In genomic region chr1:105793541-105794146, GRCh38 we compare ENCODE assay signal across 8 cellular contexts.
A peak's percentile ranks its signal among the peaks of the same experiment; 100 is the strongest.
DNase-seq lines count a peak whose midpoint lies in the region; ATAC-seq and TF ChIP-seq lines count a peak whose summit lies in the region.

No MANE protein-coding gene starts in this region.

- H3K36me3 ChIP-seq in gastrocnemius medialis = no peaks in the 10 kb centered on the region

- H3K27ac ChIP-seq in gastrocnemius medialis = no peak overlapping the region

- ATAC-seq in HG03442 (IDR thresholded peaks at IDR 0.05; ENCODE audit: unreplicated experiment) (peak; percentile 73), gastrocnemius medialis (no peak)

- in situ Hi-C loops in gastrocnemius medialis (cut with MboI; ENCODE audit: low sequenced_read_pairs in 4 of 4) = no loop called here

- no peaks in the 10 kb centered on the region for H3K4me1 ChIP-seq in gastrocnemius medialis

- TF ChIP-seq CTCF in AG09309 (IDR thresholded peaks at IDR 0.05; ENCODE audit: control insufficient read depth, insufficient read depth, low read depth, low read length, missing control alignments) = peak; percentile 13
- TF ChIP-seq CTCF in GM12875 (IDR thresholded peaks at IDR 0.05; ENCODE audit: borderline replicate concordance, insufficient read depth, low read depth, low read length) = peak; percentile 52
- TF ChIP-seq CTCF in gastrocnemius medialis (IDR thresholded peaks at IDR 0.05 in 4 of 5, conservative IDR thresholded peaks at IDR 0.05 in 1 of 5) = no peak

- DNase-seq in AG09309 (ENCODE audit: low read depth) = no peak
- peak; percentile 72 for DNase-seq in NCI-H748 treated with DMSO at 0.1 percent for 48 hours (lab: John Stamatoyannopoulos, UW)
- peak; percentile 44 for DNase-seq in cerebellar cortex (ENCODE audit: low spot score)
- DNase-seq in middle frontal gyrus (ENCODE audit: extremely low spot score, low spot score) = peak; percentile 20
- no peak for DNase-seq in SW480 (ENCODE audit: low spot score)
- no peak for DNase-seq in gastrocnemius medialis

- intact Hi-C loops in gastrocnemius medialis (cut with DNase I; ENCODE audit: low total_unique reads) = no loop called here

- H3K4me3 ChIP-seq in AG09309 (ENCODE audit: control insufficient read depth, low read depth, low read length) (no peak overlapping the region), GM12875 (ENCODE audit: low read depth, low read length) (no peak overlapping the region), gastrocnemius medialis (no peak overlapping the region)

- no peaks in the 10 kb centered on the region for H3K27me3 ChIP-seq in gastrocnemius medialis

- no peak for TF ChIP-seq POLR2A in gastrocnemius medialis (IDR thresholded peaks at IDR 0.05)

- no peaks in the 10 kb centered on the region for H3K9me3 ChIP-seq in gastrocnemius medialis

Comparison
In these comparisons a context has a peak if more than half of its experiments do, and no peak if none do; other contexts are left out.
1. DNase-seq: peak in NCI-H748 treated with DMSO at 0.1 percent for 48 hours (single experiment), cerebellar cortex (single experiment) and middle frontal gyrus (single experiment); none in AG09309 (single experiment), SW480 (single experiment) and gastrocnemius medialis (0 of 2).
2. CTCF ChIP-seq: peak in AG09309 (single experiment) and GM12875 (single experiment); none in gastrocnemius medialis (0 of 5).